ENCODE assay signal across 1 cellular context in genomic region chr6:17012421-17013225, GRCh38.
TF ChIP-seq lines count a peak whose summit lies in the region.

No MANE protein-coding gene starts in this region.

TF ChIP-seq in HepG2, 621 proteins besides CTCF, POLR2A, EP300 and RAD21 (continued from another document):
- TF ChIP-seq ZNF574 (CRISPR knock-in tag; IDR thresholded peaks at IDR 0.05) (no peak), ZBTB44 (CRISPR knock-in tag; IDR thresholded peaks at IDR 0.05) (no peak), ZSCAN31 (CRISPR knock-in tag; IDR thresholded peaks at IDR 0.05; ENCODE audit: low read depth) (no peak), HDAC2 (CRISPR knock-in tag; IDR thresholded peaks at IDR 0.05) (no peak), ZNF547 (CRISPR knock-in tag; IDR thresholded peaks at IDR 0.05) (no peak), ZFP82 (CRISPR knock-in tag; IDR thresholded peaks at IDR 0.05; ENCODE audit: borderline replicate concordance) (no peak), MATR3 (CRISPR knock-in tag; IDR thresholded peaks at IDR 0.05) (no peak), ZNF562 (CRISPR knock-in tag; IDR thresholded peaks at IDR 0.05; ENCODE audit: borderline replicate concordance) (no peak), ZBTB43 (CRISPR knock-in tag; conservative IDR thresholded peaks at IDR 0.05) (no peak), ZBED4 (CRISPR knock-in tag; IDR thresholded peaks at IDR 0.05; ENCODE audit: borderline replicate concordance) (no peak)
- TF ChIP-seq, protein P1, sequence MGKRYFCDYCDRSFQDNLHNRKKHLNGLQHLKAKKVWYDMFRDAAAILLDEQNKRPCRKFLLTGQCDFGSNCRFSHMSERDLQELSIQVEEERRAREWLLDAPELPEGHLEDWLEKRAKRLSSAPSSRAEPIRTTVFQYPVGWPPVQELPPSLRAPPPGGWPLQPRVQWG (CRISPR knock-in tag; IDR thresholded peaks at IDR 0.05; ENCODE audit: borderline replicate concordance, low read depth) = no peak
